ENCODE assay signal across 8 cellular contexts in the genomic region with DNA sequence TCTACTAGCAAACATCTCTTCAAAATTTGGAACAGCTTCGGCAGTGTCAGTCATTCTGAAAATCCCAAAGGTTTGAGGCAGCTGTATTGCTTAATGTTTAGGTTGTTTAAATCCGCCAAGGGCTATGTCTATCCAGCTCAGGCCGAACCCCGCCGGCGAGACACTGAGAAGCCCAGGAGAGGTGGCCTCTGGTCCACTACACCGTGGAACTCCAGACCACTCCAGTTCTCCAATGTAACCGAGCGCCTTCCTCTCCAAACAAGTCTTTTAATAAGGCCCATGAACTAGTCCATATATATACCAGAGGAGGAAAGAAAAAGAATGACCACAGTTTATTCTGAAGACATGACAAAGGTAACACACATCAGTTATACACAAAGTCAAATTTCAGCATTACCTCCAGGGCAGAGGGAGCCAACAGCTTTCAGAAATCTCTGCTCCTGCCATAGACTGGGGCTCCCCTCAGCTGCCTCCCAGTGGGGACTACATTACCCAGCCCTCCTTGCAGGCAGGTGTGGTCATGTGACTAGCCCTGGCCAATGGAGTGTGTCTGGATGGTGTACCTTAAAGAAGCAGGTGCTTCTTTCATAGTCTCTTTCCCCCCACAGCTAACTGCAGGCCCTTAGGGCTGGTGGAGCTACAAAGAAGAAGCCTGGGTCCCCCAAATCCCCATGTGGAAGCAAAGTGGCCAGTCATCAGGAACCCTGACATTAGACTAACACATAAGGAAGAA. TPM values are rescaled to one million over a fixed set of nuclear protein-coding genes. Genes with fewer than 3 reads are reported as not detected.
DNase-seq lines count a peak whose midpoint lies in the region; ATAC-seq, FAIRE-seq and TF ChIP-seq lines count a peak whose summit lies in the region.

A gene (minus strand): TSS at position 255 of the 733 bp plus-strand sequence. CDS start 201 bp downstream, at position 54.

- H3K36me3 ChIP-seq in OCI-LY1 (ENCODE audit: insufficient read depth, low read length) = no peaks in the 10 kb centered on the region
- no peaks in the 10 kb centered on the region for H3K36me3 ChIP-seq in GM12878 (ENCODE audit: control insufficient read depth in 2 of 2, insufficient read depth in 2 of 2, low read length in 1 of 2)
- no peaks in the 10 kb centered on the region for H3K36me3 ChIP-seq in sigmoid colon

- RAD21 ChIA-PET in GM12878 (lab: Charles Lee; ENCODE audit: unreplicated experiment) = no interaction called here

- CTCF ChIA-PET in GM12878 (lab: Yijun Ruan, JAX) = no interaction called here

- no peaks in the 10 kb centered on the region for H3K9me3 ChIP-seq in OCI-LY1 (ENCODE audit: low read length)
- H3K9me3 ChIP-seq in GM12878 (replicated peaks; ENCODE audit: control insufficient read depth, insufficient read depth, low read length) = no peaks in the 10 kb centered on the region
- no peaks in the 10 kb centered on the region for H3K9me3 ChIP-seq in sigmoid colon

- no peaks in the 10 kb centered on the region for H4K20me1 ChIP-seq in OCI-LY1 (ENCODE audit: insufficient read depth, low read length)
- H4K20me1 ChIP-seq in GM12878 (ENCODE audit: control insufficient read depth, insufficient read depth) = no peaks in the 10 kb centered on the region

- no peaks in the 10 kb centered on the region for H3F3A ChIP-seq in OCI-LY1 (ENCODE audit: insufficient read depth, low read length)

- intact Hi-C loops in left ventricle myocardium superior (cut with micrococcal nuclease) = no loop called here
- intact Hi-C loops in cardiac septum (cut with DNase I) = no loop called here
- intact Hi-C loops in GM12878 (cut with micrococcal nuclease; ENCODE audit: unreplicated experiment) = no loop called here
- intact Hi-C loops in sigmoid colon (cut with DNase I) = no loop called here

- 82% methylated on average over 9 of the region's 9 CpGs for WGBS in GM12878 (ENCODE audit: insufficient coverage, insufficient replicate concordance, low lambda C conversion rate, missing lambda C conversion rate)
- 96 to 98% methylated on average over 9 of the region's 9 CpGs for WGBS in sigmoid colon, 2 donors

- TF ChIP-seq EP300 in GM12878 (IDR thresholded peaks at IDR 0.05; ENCODE audit: borderline replicate concordance in 1 of 2, control insufficient read depth in 1 of 2, low read depth in 2 of 2, low read length in 2 of 2) (no peak), sigmoid colon (IDR thresholded peaks at IDR 0.05) (no peak)

- H3K9ac ChIP-seq in OCI-LY1 (ENCODE audit: low read length) = no peak within 1 kb of the TSS
- H3K9ac ChIP-seq in GM12878 (ENCODE audit: control insufficient read depth, insufficient read depth, low read length) = peak within 1 kb of the TSS; percentile 37; the same call in 1 of the 2 replicates

- H3K27ac ChIP-seq in OCI-LY1 (ENCODE audit: low read depth, low read length, poor library complexity, severe bottlenecking) (peak within 1 kb of the TSS; percentile 54), GM12878 (ENCODE audit: control insufficient read depth, insufficient read depth) (peak within 1 kb of the TSS; percentile 73), sigmoid colon (no peak within 1 kb of the TSS)

- TF ChIP-seq RAD21 in GM12878 (IDR thresholded peaks at IDR 0.05; ENCODE audit: insufficient read depth, low read depth, low read length) = no peak

- H3K79me2 ChIP-seq in OCI-LY1 (ENCODE audit: insufficient read depth, low read length) (no peaks in the 10 kb centered on the region), GM12878 (ENCODE audit: control insufficient read depth, insufficient read depth, low read length) (no peaks in the 10 kb centered on the region)

- H3K4me1 ChIP-seq in OCI-LY1 (ENCODE audit: insufficient read depth, low read length, severe bottlenecking) (peaks cover 29% of the 10 kb centered on the region), GM12878 (ENCODE audit: control insufficient read depth, insufficient read depth, low read length) (peaks cover 32% of the 10 kb centered on the region), sigmoid colon (peaks cover 0 to 53% (median 24%) of the 10 kb centered on the region in 4 donors)

- no peak for TF ChIP-seq POLR2A in GM12878 (IDR thresholded peaks at IDR 0.05; ENCODE audit: low read depth, low read length)
- TF ChIP-seq POLR2A in sigmoid colon (IDR thresholded peaks at IDR 0.05) = no peak

- H3K27me3 ChIP-seq in OCI-LY1 (ENCODE audit: insufficient read depth, low read length) (no peaks in the 10 kb centered on the region), GM12878 (replicated peaks in 1 of 2; ENCODE audit: control insufficient read depth in 2 of 2, insufficient read depth in 2 of 2, low read length in 1 of 2) (no peaks in the 10 kb centered on the region), sigmoid colon (no peaks in the 10 kb centered on the region)

- BruUV-seq in GM12878 (replicated peaks; lab: Mats Ljungman, UMichigan) = no TSS peak

- in situ Hi-C loops in GM12878 (cut with MboI) = no loop called here

- no peak for TF ChIP-seq CTCF in OCI-LY1 (IDR thresholded peaks at IDR 0.05; ENCODE audit: low read length)
- TF ChIP-seq CTCF in GM12878 (IDR thresholded peaks at IDR 0.05 in 2 of 3, conservative IDR thresholded peaks at IDR 0.05 in 1 of 3; ENCODE audit: control insufficient read depth in 2 of 3, extremely low read depth in 1 of 3, insufficient read depth in 1 of 3, low read depth in 3 of 3, low read length in 3 of 3) = no peak
- TF ChIP-seq CTCF in sigmoid colon (IDR thresholded peaks at IDR 0.05) = no peak

- FAIRE-seq in GM12878 (lab: Jason Lieb, UNC) = no peak

- H2AFZ ChIP-seq in OCI-LY1 (ENCODE audit: low read length) = no peak within 1 kb of the TSS
- peak within 1 kb of the TSS; percentile 69 for H2AFZ ChIP-seq in GM12878 (ENCODE audit: control insufficient read depth, low read depth, low read length)

- SMC1A ChIA-PET in GM12878 (lab: Charles Lee; ENCODE audit: uncharacterized antibody, unreplicated experiment) = interaction anchor here (1.2 kb wide), 1 partner anchor 25 kb away, joined by 3 read pairs; no protein-coding TSS in a partner anchor

- DNase-seq in left ventricle myocardium superior (no peak), cardiac septum (ENCODE audit: low spot score) (no peak), GM12878 (ENCODE audit: low read depth, low spot score) (peak; percentile 52), UCSD-AML1 (lab: John Stamatoyannopoulos, UW; ENCODE audit: unreplicated experiment) (no peak), sigmoid colon (no peak)
- peak; percentile 9 to 21 (median 20) for DNase-seq in stimulated activated CD4-positive, alpha-beta T cell treated with anti-CD3 and anti-CD28 coated beads, Interleukin-12 subunit alpha, Interleukin-12 subunit beta, amount 100 ng/mL, for 48 hours (ENCODE audit: low read depth in 2 of 3, low spot score in 1 of 3)

- ATAC-seq in left ventricle myocardium superior (peak; percentile 41), HG02840 (IDR thresholded peaks at IDR 0.05; ENCODE audit: low FRiP score, unreplicated experiment) (peak; percentile 65), GM12878 (peak; percentile 86)

- H3K4me3 ChIP-seq in OCI-LY1 (ENCODE audit: low read depth, low read length, poor library complexity, severe bottlenecking) (no peak within 1 kb of the TSS), GM12878 (no peak within 1 kb of the TSS; the same call in 1 of the 2 replicates), sigmoid colon (no peak within 1 kb of the TSS)

- H3K9me2 ChIP-seq in OCI-LY1 (ENCODE audit: low read depth, low read length) = no peaks in the 10 kb centered on the region

- H3K4me2 ChIP-seq in OCI-LY1 (ENCODE audit: low read length) (no peak within 1 kb of the TSS), GM12878 (ENCODE audit: control insufficient read depth, insufficient read depth) (peak within 1 kb of the TSS; percentile 90)

- POLR2A ChIA-PET in GM12878 (lab: Charles Lee) = interaction anchor here (1.3 to 1.5 kb wide), 2 partner anchors 41 to 244 kb away, joined by 3 read pairs; a partner anchor contains a TSS

TF ChIP-seq in GM12878, 131 proteins besides CTCF, POLR2A, EP300 and RAD21 (continues in another document):
- TF ChIP-seq BCL11A (IDR thresholded peaks at IDR 0.05; ENCODE audit: low read depth, low read length) (no peak), HCFC1 (IDR thresholded peaks at IDR 0.05; ENCODE audit: low read length) (peak; percentile 87)
- TF ChIP-seq, protein P1, sequence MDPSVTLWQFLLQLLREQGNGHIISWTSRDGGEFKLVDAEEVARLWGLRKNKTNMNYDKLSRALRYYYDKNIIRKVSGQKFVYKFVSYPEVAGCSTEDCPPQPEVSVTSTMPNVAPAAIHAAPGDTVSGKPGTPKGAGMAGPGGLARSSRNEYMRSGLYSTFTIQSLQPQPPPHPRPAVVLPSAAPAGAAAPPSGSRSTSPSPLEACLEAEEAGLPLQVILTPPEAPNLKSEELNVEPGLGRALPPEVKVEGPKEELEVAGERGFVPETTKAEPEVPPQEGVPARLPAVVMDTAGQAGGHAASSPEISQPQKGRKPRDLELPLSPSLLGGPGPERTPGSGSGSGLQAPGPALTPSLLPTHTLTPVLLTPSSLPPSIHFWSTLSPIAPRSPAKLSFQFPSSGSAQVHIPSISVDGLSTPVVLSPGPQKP (IDR thresholded peaks at IDR 0.05; ENCODE audit: low read depth, low read length) = no peak

RNA-seq across cellular contexts. Expression of the gene that starts here (rescaled TPM):
- total RNA-seq in left ventricle myocardium superior (0.67 TPM), cardiac septum (1.4 TPM), GM12878 (2014; rRNA removed) (0.11 TPM in 1 of 2 replicates, not detected in the other), GM12878 (2014; rRNA removed; fragmentation: Illumina TruSeq; extraction: Trizol) (0.09 TPM in 1 of 2 replicates, not detected in the other), GM12878 (2021) (0.31 TPM in 1 of 2 replicates, not detected in the other), sigmoid colon (1 to 10 TPM in 3 of 4 donors, under 1 TPM in 1; 0.66 to 3.0 (median 2.2) TPM)
- total RNA-seq in GM12878 (2013; cell fraction: nucleolus; rRNA removed) = 0.91 and 1.3 TPM in 2 replicates
- 0.70 TPM for polyA plus RNA-seq in GM12878 (2011; ENCODE audit: low read depth)
- polyA plus RNA-seq in GM12878 (2011; rRNA removed) (0.48 and 0.95 TPM in 2 replicates), GM12878 (2014; fragmentation: Illumina TruSeq; extraction: Trizol) (0.38 and 0.48 TPM in 2 replicates), GM12878 (2014; fragmentation: Nextera tagmentation; extraction: Ambion mirVana) (1 to 10 TPM; 1.3 TPM), GM12878 (2014; rRNA removed) (0.06 and 0.18 TPM in 2 replicates), GM12878 (2016; fragmentation: Nextera tagmentation; extraction: Ambion mirVana) (under 1 TPM in 1 of 2 experiments, not detected in 1; 0.26 TPM), sigmoid colon (under 1 TPM in 1 of 3 donors, not detected in 2; 0.34 TPM)
- 0.04 and 0.05 TPM in 2 replicates for polyA plus RNA-seq in GM12878 (2011; cell fraction: cytosol; rRNA removed)
- 0.09 and 0.24 TPM in 2 replicates for polyA plus RNA-seq in GM12878 (2011; cell fraction: nucleus; rRNA removed)
- 0.22 and 0.51 TPM in 2 replicates for polyA plus RNA-seq in GM12878 (2012)
- 0.46 and 0.59 TPM in 2 replicates for polyA minus RNA-seq in GM12878 (2011; rRNA and poly(A)+ RNA removed)
- polyA minus RNA-seq in GM12878 (2011; cell fraction: cytosol; rRNA and poly(A)+ RNA removed) = 0.42 TPM in 1 of 2 replicates, not detected in the other
- polyA minus RNA-seq in GM12878 (2011; cell fraction: nucleus; rRNA and poly(A)+ RNA removed) = 0.36 and 0.67 TPM in 2 replicates

Comparison
In these comparisons a context has a peak if more than half of its experiments do, and no peak if none do; other contexts are left out.
1. Peak in ATAC-seq in left ventricle myocardium superior; RNA of the gene not detected or under 1 TPM.
2. DNase-seq: peak in GM12878 (single experiment) and stimulated activated CD4-positive, alpha-beta T cell treated with anti-CD3 and anti-CD28 coated beads, Interleukin-12 subunit alpha, Interleukin-12 subunit beta, amount 100 ng/mL, for 48 hours (3 of 3); none in left ventricle myocardium superior (single experiment), cardiac septum (single experiment), UCSD-AML1 (single experiment) and sigmoid colon (single experiment).
3. H3K27ac ChIP-seq: peak in OCI-LY1 (single experiment) and GM12878 (single experiment); none in sigmoid colon (0 of 4).
4. Peak in every context shown above with its lines, with median percentiles within 50 percentile points of each other: ATAC-seq.